11 cellular contexts compared by ENCODE assay signal in genomic region chr11:130428692-130429681, GRCh38. TPM values are rescaled to one million over a fixed set of nuclear protein-coding genes. Genes with fewer than 3 reads are reported as not detected.
DNase-seq lines count a peak whose midpoint lies in the region; ATAC-seq and TF ChIP-seq lines count a peak whose summit lies in the region.
"Had no signal": no experiment of that assay in that cellular context is flagged by ENCODE, and none has a peak within 500 bp of the region (broad histone marks: within the 10 kb centered on the region; RNA-seq: fewer than 3 reads in every experiment).

No MANE protein-coding gene starts in this region.

- H3K4me2 ChIP-seq in IMR-90 (ENCODE audit: low read depth, low read length) (peak overlapping the region; percentile 75), neural cell (ENCODE audit: low read length) (no peak overlapping the region)

- H4K20me1 ChIP-seq in IMR-90 (ENCODE audit: insufficient read depth, low read length), result peaks cover 4% of the 10 kb centered on the region; the same call in 1 of the 2 replicates
- H4K20me1 ChIP-seq in neural cell (ENCODE audit: insufficient read depth), result no peaks in the 10 kb centered on the region

- peak overlapping the region; percentile 75 to 84 for H3K4me3 Mint-ChIP-seq in effector memory CD8-positive, alpha-beta T cell

- H3K4ac ChIP-seq in IMR-90 (ENCODE audit: low read depth, low read length), result peak overlapping the region; percentile 10

- WGBS in IMR-90 (ENCODE audit: extremely low coverage in 2 of 2, insufficient read length in 1 of 2), 2 experiments, result 43% methylated on average over 3 of the region's 19 CpGs; no CpG with 5 or more reads in 1 of the 2 experiments

- H3K4me1 ChIP-seq in IMR-90 (ENCODE audit: control insufficient read depth, insufficient read depth, low read length), result peaks cover 10% of the 10 kb centered on the region; the same call in 1 of the 2 replicates

- peaks cover 14 to 15% of the 10 kb centered on the region in 2 donors for H3K4me1 Mint-ChIP-seq in effector memory CD8-positive, alpha-beta T cell (ENCODE audit: low read depth in 2 of 2)

- H3K14ac ChIP-seq in IMR-90 (replicated peaks; ENCODE audit: low read depth, low read length), result no peak overlapping the region

- no peak overlapping the region for H3K9ac ChIP-seq in IMR-90 (ENCODE audit: low read depth, low read length)
- no peak overlapping the region for H3K9ac ChIP-seq in neural cell (ENCODE audit: low read length)

- no peak; the same call in 1 of the 2 replicates for ATAC-seq in IMR-90 (ENCODE audit: low read depth)
- no peak for ATAC-seq in effector memory CD8-positive, alpha-beta T cell (replicated peaks)
- ATAC-seq in HG03025 (IDR thresholded peaks at IDR 0.05; ENCODE audit: low FRiP score, unreplicated experiment), result no peak
- no peak for ATAC-seq in GM21737 (IDR thresholded peaks at IDR 0.05; ENCODE audit: unreplicated experiment)
- ATAC-seq: K562 had no signal

- intact Hi-C loops in IMR-90 (cut with micrococcal nuclease), result loop anchor here (5.0 kb wide), 1 partner anchor 117 kb away; the partner anchor contains the start of gene ZBTB44

- DNase-seq in AG04450 (ENCODE audit: low read depth, low spot score) (no peak), IMR-90 (no peak), GM19240 (ENCODE audit: insufficient read length, low spot score) (no peak), GF-D8 (lab: John Stamatoyannopoulos, UW) (no peak)
- DNase-seq in effector memory CD8-positive, alpha-beta T cell, result no peak
- DNase-seq: SHP77 had no signal

- H2BK15ac ChIP-seq in IMR-90 (ENCODE audit: low read depth, low read length), result peak overlapping the region; percentile 53; the same call in 2 of the 3 replicates

- no peak overlapping the region for H2AFZ ChIP-seq in IMR-90 (replicated peaks; ENCODE audit: low read length, poor library complexity)
- no peak overlapping the region for H2AFZ ChIP-seq in neural cell (ENCODE audit: low read depth, low read length)

- H3K27ac Mint-ChIP-seq in effector memory CD8-positive, alpha-beta T cell, result no peak overlapping the region

- POLR2A ChIA-PET in AG04450 (lab: Yijun Ruan, JAX), result interaction anchor here (1.0 to 1.3 kb wide), 2 partner anchors 39 to 45 kb away, joined by 4 to 6 read pairs; no protein-coding TSS in a partner anchor
- POLR2A ChIA-PET in IMR-90 (lab: Charles Lee; ENCODE audit: unreplicated experiment), result no interaction called here

- H3K27me3 ChIP-seq in AG04450 (ENCODE audit: control insufficient read depth, insufficient read depth, low read length), result peaks cover 60% of the 10 kb centered on the region
- peaks cover 60% of the 10 kb centered on the region for H3K27me3 ChIP-seq in IMR-90 (ENCODE audit: control insufficient read depth, insufficient read depth, low read length)
- peaks cover 49% of the 10 kb centered on the region for H3K27me3 ChIP-seq in neural cell (ENCODE audit: insufficient read depth, low read depth, low read length)

- no peak for TF ChIP-seq CTCF in AG04450 (IDR thresholded peaks at IDR 0.05; ENCODE audit: low read depth, low read length)
- no peak for TF ChIP-seq CTCF in IMR-90 (conservative IDR thresholded peaks at IDR 0.05; ENCODE audit: low read depth, low read length)
- no peak for TF ChIP-seq CTCF in neural cell (IDR thresholded peaks at IDR 0.05; ENCODE audit: poor library complexity, severe bottlenecking)

- no peaks in the 10 kb centered on the region for H3K36me3 Mint-ChIP-seq in effector memory CD8-positive, alpha-beta T cell (ENCODE audit: insufficient read depth)

- H3K9me1 ChIP-seq in IMR-90 (ENCODE audit: insufficient read depth, low read length), result no peaks in the 10 kb centered on the region; the same call in 1 of the 2 replicates

- no peaks in the 10 kb centered on the region for H3K79me1 ChIP-seq in IMR-90 (ENCODE audit: low read depth in 1 of 2, low read length in 2 of 2)

- in situ Hi-C loops in IMR-90 (cut with MboI; ENCODE audit: low sequenced_read_pairs), result loop anchor here (5.0 kb wide), 1 partner anchor 217 kb away; no protein-coding TSS in a partner anchor

- H4K5ac ChIP-seq in IMR-90 (ENCODE audit: low read depth, low read length), result no peak overlapping the region

- peaks cover 71% of the 10 kb centered on the region in 2 donors for H3K27me3 Mint-ChIP-seq in effector memory CD8-positive, alpha-beta T cell

- H2BK5ac ChIP-seq in IMR-90 (ENCODE audit: low read depth, low read length, poor library complexity, severe bottlenecking), result no peak overlapping the region

- peak overlapping the region; percentile 20; the same call in 1 of the 2 replicates for H4K91ac ChIP-seq in IMR-90 (ENCODE audit: insufficient read depth, low read depth, low read length)

- H3K4me3 ChIP-seq in AG04450 (ENCODE audit: low read depth, low read length), result peak overlapping the region; percentile 44
- peak overlapping the region; percentile 47 for H3K4me3 ChIP-seq in IMR-90 (ENCODE audit: insufficient read depth, low read depth, low read length)
- H3K4me3 ChIP-seq in neural cell (ENCODE audit: low read length), result peak overlapping the region; percentile 69
- H3K4me3 ChIP-seq: K562 had no signal

- no peaks in the 10 kb centered on the region; the same call in 1 of the 2 replicates for H3K9me3 ChIP-seq in AG04450 (ENCODE audit: control insufficient read depth, insufficient read depth, low read length)
- no peaks in the 10 kb centered on the region; the same call in 1 of the 2 replicates for H3K9me3 ChIP-seq in IMR-90 (ENCODE audit: control insufficient read depth, insufficient read depth, low read length)
- no peaks in the 10 kb centered on the region for H3K9me3 ChIP-seq in neural cell (ENCODE audit: low read length)

- TF ChIP-seq RAD21 in IMR-90 (IDR thresholded peaks at IDR 0.05; ENCODE audit: low read length) (no peak), neural cell (conservative IDR thresholded peaks at IDR 0.05) (no peak)

- H3K79me2 ChIP-seq in neural cell (replicated peaks; ENCODE audit: insufficient read depth, low read length), result no peaks in the 10 kb centered on the region

- H3K27ac ChIP-seq in AG04450 (ENCODE audit: low read depth, low read length) (no peak overlapping the region), IMR-90 (ENCODE audit: insufficient read depth, low read length) (no peak overlapping the region), neural cell (ENCODE audit: low read length) (no peak overlapping the region)

- no peak overlapping the region for H3K56ac ChIP-seq in IMR-90 (ENCODE audit: extremely low read depth, insufficient read depth, low read length)

- BruUV-seq in IMR-90 (replicated peaks; lab: Mats Ljungman, UMichigan), result no TSS peak

- H2BK20ac ChIP-seq in IMR-90 (ENCODE audit: low read depth, low read length), result no peak overlapping the region; the same call in 1 of the 2 replicates

- CTCF ChIA-PET in AG04450 (lab: Charles Lee) (interaction anchor here (0.7 to 6.1 kb wide), 5 partner anchors 216 to 466 kb away, joined by 3 to 39 read pairs (median 4); no protein-coding TSS in a partner anchor), IMR-90 (lab: Yijun Ruan, JAX) (interaction anchor here (0.9 to 1.1 kb wide), 2 partner anchors 433 to 468 kb away, joined by 3 to 4 read pairs; no protein-coding TSS in a partner anchor)

- peak overlapping the region; percentile 51 for H2AK9ac ChIP-seq in IMR-90 (replicated peaks; ENCODE audit: low read depth, low read length, poor library complexity)

- H3K9me3 Mint-ChIP-seq in effector memory CD8-positive, alpha-beta T cell, result no peaks in the 10 kb centered on the region

- H2AK5ac ChIP-seq in IMR-90 (ENCODE audit: low read depth, low read length), result peak overlapping the region; percentile 43; the same call in 1 of the 2 replicates

- H3K23ac ChIP-seq in IMR-90 (ENCODE audit: low read depth, low read length), result peak overlapping the region; percentile 60

- H2BK120ac ChIP-seq in IMR-90 (ENCODE audit: low read depth, low read length), result peak overlapping the region; percentile 23; the same call in 1 of the 2 replicates

- no peaks in the 10 kb centered on the region for H3F3A ChIP-seq in neural cell (ENCODE audit: insufficient read depth, low read length, poor library complexity, severe bottlenecking)

- peak overlapping the region; percentile 16; the same call in 1 of the 2 replicates for H3K18ac ChIP-seq in IMR-90 (ENCODE audit: low read depth, low read length)

- TF ChIP-seq POLR2A in IMR-90 (IDR thresholded peaks at IDR 0.05; ENCODE audit: low read depth, low read length), result no peak

- no peaks in the 10 kb centered on the region for H3K9me2 ChIP-seq in neural cell (ENCODE audit: insufficient read depth, low read length)

- TF ChIP-seq EP300 in neural cell (conservative IDR thresholded peaks at IDR 0.05; ENCODE audit: poor library complexity, severe bottlenecking), result no peak

- dilution Hi-C loops in IMR-90 (cut with HindIII; ENCODE audit: low sequenced_read_pairs, unreplicated experiment), result loop anchor here (25.0 kb wide), 1 partner anchor 433 kb away; no protein-coding TSS in a partner anchor

- no peak overlapping the region for H4K8ac ChIP-seq in IMR-90 (ENCODE audit: low read depth in 2 of 2, low read length in 2 of 2)

- H3K36me3 ChIP-seq in IMR-90 (ENCODE audit: control insufficient read depth, insufficient read depth, low read length) (no peaks in the 10 kb centered on the region; the same call in 1 of the 2 replicates), neural cell (ENCODE audit: insufficient read depth, low read length) (no peaks in the 10 kb centered on the region)

RNA-seq across cellular contexts. Expression of gene ADAMTS8, which starts 0.6 kb away (rescaled TPM):
- polyA plus RNA-seq in AG04450 (2011; rRNA removed) (17.6 and 19.8 TPM in 2 replicates), IMR-90 (2012; rRNA removed) (0.39 and 0.60 TPM in 2 replicates), neural cell (0.12 and 0.94 TPM in 2 replicates)
- 9.3 and 14.1 TPM in 2 replicates for polyA minus RNA-seq in AG04450 (2011; rRNA and poly(A)+ RNA removed)
- under 0.01 TPM in 2 replicates for total RNA-seq in IMR-90 (2012; rRNA removed)
- polyA plus RNA-seq in IMR-90 (2012; cell fraction: cytosol; rRNA removed), result 0.30 and 1.3 TPM in 2 replicates
- 0.39 and 0.83 TPM in 2 replicates for polyA plus RNA-seq in IMR-90 (2012; cell fraction: nucleus; rRNA removed; ENCODE audit: low replicate concordance)
- 0.58 and 0.97 TPM in 2 replicates for polyA minus RNA-seq in neural cell
- total RNA-seq: Daoy, K562 had no signal
- polyA plus RNA-seq: K562 had no signal

RNA-seq across cellular contexts. Expression of gene ADAMTS15, which starts 19.5 kb away (rescaled TPM):
- polyA plus RNA-seq in AG04450 (2011; rRNA removed) (4.7 and 5.8 TPM in 2 replicates), IMR-90 (2012; rRNA removed) (4.7 and 5.0 TPM in 2 replicates), neural cell (1.1 TPM in 2 replicates)
- polyA minus RNA-seq in AG04450 (2011; rRNA and poly(A)+ RNA removed), result 9.7 and 10.4 TPM in 2 replicates
- total RNA-seq in IMR-90 (2012; rRNA removed), result 3.0 and 3.1 TPM in 2 replicates
- 3.3 and 6.1 TPM in 2 replicates for polyA plus RNA-seq in IMR-90 (2012; cell fraction: cytosol; rRNA removed)
- polyA plus RNA-seq in IMR-90 (2012; cell fraction: nucleus; rRNA removed; ENCODE audit: low replicate concordance), result 9.5 and 11.7 TPM in 2 replicates
- 2.0 and 2.4 TPM in 2 replicates for polyA minus RNA-seq in neural cell
- polyA plus RNA-seq: K562 had no signal
